In the genomic region with DNA sequence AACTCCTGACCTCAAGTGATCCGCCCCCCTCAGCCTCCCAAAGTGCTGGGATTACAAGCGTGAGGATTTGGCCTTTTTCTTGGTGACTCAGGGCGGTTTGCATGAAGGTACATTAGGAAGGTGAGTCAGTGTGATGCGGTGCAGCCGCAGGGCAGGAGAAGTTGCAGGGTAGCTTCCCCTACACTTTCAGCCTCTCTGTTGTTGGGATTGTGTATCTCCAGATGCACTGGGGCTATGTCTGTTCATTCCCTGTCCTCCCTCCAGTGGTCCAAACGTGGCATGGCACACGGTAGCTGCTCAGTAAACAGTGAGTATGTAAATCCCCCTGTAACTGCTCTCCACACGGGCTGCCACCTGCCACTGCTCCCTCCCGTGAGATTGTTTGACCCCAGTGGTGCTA, we compare ENCODE assay signal across 1 cellular context.
TF ChIP-seq lines count a peak whose summit lies in the region.

No MANE protein-coding gene starts in this region.

TF ChIP-seq in GM12878, 131 proteins besides CTCF, POLR2A, EP300 and RAD21 (continued from another document):
- TF ChIP-seq, protein P1, sequence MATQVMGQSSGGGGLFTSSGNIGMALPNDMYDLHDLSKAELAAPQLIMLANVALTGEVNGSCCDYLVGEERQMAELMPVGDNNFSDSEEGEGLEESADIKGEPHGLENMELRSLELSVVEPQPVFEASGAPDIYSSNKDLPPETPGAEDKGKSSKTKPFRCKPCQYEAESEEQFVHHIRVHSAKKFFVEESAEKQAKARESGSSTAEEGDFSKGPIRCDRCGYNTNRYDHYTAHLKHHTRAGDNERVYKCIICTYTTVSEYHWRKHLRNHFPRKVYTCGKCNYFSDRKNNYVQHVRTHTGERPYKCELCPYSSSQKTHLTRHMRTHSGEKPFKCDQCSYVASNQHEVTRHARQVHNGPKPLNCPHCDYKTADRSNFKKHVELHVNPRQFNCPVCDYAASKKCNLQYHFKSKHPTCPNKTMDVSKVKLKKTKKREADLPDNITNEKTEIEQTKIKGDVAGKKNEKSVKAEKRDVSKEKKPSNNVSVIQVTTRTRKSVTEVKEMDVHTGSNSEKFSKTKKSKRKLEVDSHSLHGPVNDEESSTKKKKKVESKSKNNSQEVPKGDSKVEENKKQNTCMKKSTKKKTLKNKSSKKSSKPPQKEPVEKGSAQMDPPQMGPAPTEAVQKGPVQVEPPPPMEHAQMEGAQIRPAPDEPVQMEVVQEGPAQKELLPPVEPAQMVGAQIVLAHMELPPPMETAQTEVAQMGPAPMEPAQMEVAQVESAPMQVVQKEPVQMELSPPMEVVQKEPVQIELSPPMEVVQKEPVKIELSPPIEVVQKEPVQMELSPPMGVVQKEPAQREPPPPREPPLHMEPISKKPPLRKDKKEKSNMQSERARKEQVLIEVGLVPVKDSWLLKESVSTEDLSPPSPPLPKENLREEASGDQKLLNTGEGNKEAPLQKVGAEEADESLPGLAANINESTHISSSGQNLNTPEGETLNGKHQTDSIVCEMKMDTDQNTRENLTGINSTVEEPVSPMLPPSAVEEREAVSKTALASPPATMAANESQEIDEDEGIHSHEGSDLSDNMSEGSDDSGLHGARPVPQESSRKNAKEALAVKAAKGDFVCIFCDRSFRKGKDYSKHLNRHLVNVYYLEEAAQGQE (IDR thresholded peaks at IDR 0.05; ENCODE audit: low read depth, low read length), result no peak
- TF ChIP-seq ZNF207 (IDR thresholded peaks at IDR 0.05; ENCODE audit: borderline replicate concordance), result no peak
- no peak for TF ChIP-seq BRCA1 (IDR thresholded peaks at IDR 0.05; ENCODE audit: low read depth, low read length)
- no peak for TF ChIP-seq IRF3 (IDR thresholded peaks at IDR 0.05)
- no peak for TF ChIP-seq SMAD1 (IDR thresholded peaks at IDR 0.05; ENCODE audit: low read depth, partially characterized antibody)
- TF ChIP-seq PAX8 (IDR thresholded peaks at IDR 0.05), result no peak
